ENCODE assay signal across 37 cellular contexts in the genomic region with DNA sequence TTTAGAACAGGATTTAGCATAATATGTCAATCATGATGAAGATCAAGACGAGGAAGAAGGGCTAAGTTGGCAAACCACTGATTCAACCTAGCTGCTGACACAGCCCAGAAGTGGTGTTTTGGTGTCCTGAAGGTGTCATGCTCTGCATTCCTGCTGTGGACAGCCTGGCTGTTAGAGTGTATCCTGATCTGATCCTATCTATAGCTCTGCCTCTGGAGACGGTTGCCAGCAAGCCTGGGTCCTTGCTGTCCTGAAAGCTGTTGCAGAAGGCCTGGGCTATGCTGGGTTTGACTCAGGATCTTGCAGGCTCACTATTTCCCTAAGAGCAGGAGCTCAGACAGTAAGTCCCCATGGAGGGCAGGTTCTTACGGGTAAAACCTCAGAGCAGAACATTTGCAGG.
"Had no signal": no experiment of that assay in that cellular context is flagged by ENCODE, and none has a peak within 500 bp of the region (broad histone marks: within the 10 kb centered on the region; RNA-seq: fewer than 3 reads in every experiment).

No MANE protein-coding gene starts in this region.

- H3K27me3 ChIP-seq: ascending aorta had no signal

- H3K9me3 ChIP-seq: ascending aorta had no signal

- H3K27ac Mint-ChIP-seq: activated B cell treated with CpG ODN at 0.5 μM for 24 hours; activated CD4-positive, alpha-beta memory T cell treated with anti-CD3 and anti-CD28 coated beads for 36 hours; activated CD4-positive, alpha-beta T cell treated with anti-CD3 and anti-CD28 coated beads, Interleukin-2, amount 10 ng/mL, durations not matched to agents 24 days and 14 days; activated CD8-positive, alpha-beta memory T cell treated with anti-CD3 and anti-CD28 coated beads, Interleukin-2, amount 10 ng/mL, durations not matched to agents 7 days and 5 days; activated CD8-positive, alpha-beta T cell treated with anti-CD3 and anti-CD28 coated beads for 36 hours; activated naive CD4-positive, alpha-beta T cell treated with anti-CD3 and anti-CD28 coated beads, Interleukin-2, amount 10 ng/mL, durations not matched to agents 7 days and 5 days; activated naive CD4-positive, alpha-beta T cell treated with anti-CD3 and anti-CD28 coated beads, Interleukin-2, amount 50 U/mL, for 24 hours; activated naive CD8-positive, alpha-beta T cell; activated naive CD8-positive, alpha-beta T cell treated with anti-CD3 and anti-CD28 coated beads, Interleukin-2, amount 10 ng/mL, durations not matched to agents 7 days and 5 days; activated naive CD8-positive, alpha-beta T cell treated with anti-CD3 and anti-CD28 coated beads, Interleukin-2, amount 50 U/mL, for 24 hours; activated T-cell treated with anti-CD3 and anti-CD28 coated beads, Interleukin-2, amount 50 U/mL, for 24 hours; activated T-helper 2 cell treated with anti-CD3 and anti-CD28 coated beads, Interferon-gamma antibody, Interleukin-2, Interleukin-4, amounts not matched to agents 10 μg/mL and 5 μg/mL and 100 μg/mL, durations not matched to agents 14 hours and 24 hours and 36 hours; brain; T-helper 1 cell treated with Interleukin-12 subunit alpha and Interleukin-12 subunit beta and Interleukin-4 antibody, amounts not matched to agents 30 μg/mL and 1 μg/mL, for 36 hours; T-helper 2 cell treated with Interferon-gamma antibody and Interleukin-4, amounts not matched to agents 5 μg/mL and 100 μg/mL, for 36 hours had no signal

- H3K4me1 Mint-ChIP-seq: activated B cell treated with CpG ODN at 0.5 μM for 24 hours; activated CD4-positive, alpha-beta T cell treated with anti-CD3 and anti-CD28 coated beads, Interleukin-2, amount 10 ng/mL, durations not matched to agents 24 days and 14 days; activated CD8-positive, alpha-beta memory T cell treated with anti-CD3 and anti-CD28 coated beads, Interleukin-2, amount 10 ng/mL, durations not matched to agents 7 days and 5 days; activated naive CD4-positive, alpha-beta T cell treated with anti-CD3 and anti-CD28 coated beads, Interleukin-2, amount 10 ng/mL, durations not matched to agents 7 days and 5 days; activated naive CD4-positive, alpha-beta T cell treated with anti-CD3 and anti-CD28 coated beads, Interleukin-2, amount 50 U/mL, for 24 hours; activated naive CD8-positive, alpha-beta T cell treated with anti-CD3 and anti-CD28 coated beads, Interleukin-2, amount 10 ng/mL, durations not matched to agents 7 days and 5 days; activated naive CD8-positive, alpha-beta T cell treated with anti-CD3 and anti-CD28 coated beads, Interleukin-2, amount 50 U/mL, for 24 hours; brain; central memory CD8-positive, alpha-beta T cell had no signal

- H3K36me3 ChIP-seq: ascending aorta, cardiac muscle cell had no signal

- H3K4me3 ChIP-seq: ascending aorta, cardiac muscle cell had no signal

- H3K27me3 Mint-ChIP-seq: activated B cell treated with CpG ODN at 0.5 μM for 24 hours; activated CD4-positive, alpha-beta T cell treated with anti-CD3 and anti-CD28 coated beads, Interleukin-2, amount 10 ng/mL, durations not matched to agents 24 days and 14 days; activated CD8-positive, alpha-beta memory T cell treated with anti-CD3 and anti-CD28 coated beads, Interleukin-2, amount 10 ng/mL, durations not matched to agents 7 days and 5 days; activated CD8-positive, alpha-beta T cell treated with anti-CD3 and anti-CD28 coated beads for 36 hours; activated naive CD4-positive, alpha-beta T cell treated with anti-CD3 and anti-CD28 coated beads, Interleukin-2, amount 10 ng/mL, durations not matched to agents 7 days and 5 days; activated naive CD4-positive, alpha-beta T cell treated with anti-CD3 and anti-CD28 coated beads, Interleukin-2, amount 50 U/mL, for 24 hours; activated naive CD8-positive, alpha-beta T cell; activated naive CD8-positive, alpha-beta T cell treated with anti-CD3 and anti-CD28 coated beads, Interleukin-2, amount 10 ng/mL, durations not matched to agents 7 days and 5 days had no signal

- H3K36me3 Mint-ChIP-seq: activated CD4-positive, alpha-beta memory T cell treated with anti-CD3 and anti-CD28 coated beads for 36 hours; activated CD8-positive, alpha-beta memory T cell treated with anti-CD3 and anti-CD28 coated beads, Interleukin-2, amount 10 ng/mL, durations not matched to agents 7 days and 5 days; activated naive CD4-positive, alpha-beta T cell treated with anti-CD3 and anti-CD28 coated beads, Interleukin-2, amount 10 ng/mL, durations not matched to agents 7 days and 5 days; activated naive CD4-positive, alpha-beta T cell treated with anti-CD3 and anti-CD28 coated beads, Interleukin-2, amount 50 U/mL, for 24 hours; activated naive CD8-positive, alpha-beta T cell; activated naive CD8-positive, alpha-beta T cell treated with anti-CD3 and anti-CD28 coated beads, Interleukin-2, amount 10 ng/mL, durations not matched to agents 7 days and 5 days; brain had no signal

- DNase-seq: activated B cell treated with CpG ODN at 0.5 μM for 24 hours; activated CD4-positive, alpha-beta memory T cell treated with anti-CD3 and anti-CD28 coated beads for 36 hours; activated CD4-positive, alpha-beta T cell treated with anti-CD3 and anti-CD28 coated beads for 4 hours; activated CD4-positive, alpha-beta T cell treated with anti-CD3 and anti-CD28 coated beads, Interleukin-2, amount 10 ng/mL, durations not matched to agents 24 days and 14 days; activated CD4-positive, alpha-beta T cell treated with anti-CD3 and anti-CD28 coated beads, Interleukin-2, amount 50 U/mL, for 1 hour; activated CD4-positive, alpha-beta T cell treated with anti-CD3 and anti-CD28 coated beads, Interleukin-2, amount 50 U/mL, for 4 hours; activated CD4-positive, CD25-positive, alpha-beta regulatory T cell treated with anti-CD3 and anti-CD28 coated beads, Interleukin-2, amount 50 U/mL, for 72 hours; activated CD8-positive, alpha-beta memory T cell treated with anti-CD3 and anti-CD28 coated beads, Interleukin-2, amount 10 ng/mL, durations not matched to agents 7 days and 5 days; activated CD8-positive, alpha-beta memory T cell treated with anti-CD3 and anti-CD28 coated beads, Interleukin-2, amount 50 U/mL, for 48 hours; activated CD8-positive, alpha-beta T cell treated with anti-CD3 and anti-CD28 coated beads for 36 hours; activated effector memory CD4-positive, alpha-beta T cell treated with Interleukin-2 at 50 U/mL for 16 hours; activated gamma-delta T cell; activated naive CD4-positive, alpha-beta T cell treated with anti-CD3 and anti-CD28 coated beads, Interleukin-2, amount 10 ng/mL, durations not matched to agents 7 days and 5 days; activated naive CD4-positive, alpha-beta T cell treated with Interleukin-2 at 50 U/mL for 16 hours; activated naive CD8-positive, alpha-beta T cell treated with anti-CD3 and anti-CD28 coated beads, Interleukin-2, amount 10 ng/mL, durations not matched to agents 7 days and 5 days; activated naive CD8-positive, alpha-beta T cell treated with anti-CD3 and anti-CD28 coated beads, Interleukin-2, amount 50 U/mL, for 24 hours; activated T-cell treated with anti-CD3 and anti-CD28 coated beads, Interleukin-2, amount 50 U/mL, for 24 hours; activated T-cell treated with anti-CD3 and anti-CD28 coated beads, Interleukin-2, amount 50 U/mL, for 48 hours; amygdala; anterior cingulate cortex; caudate nucleus; SW 1271; T-helper 1 cell; T-helper 2 cell; T-helper 9 cell had no signal

- H3K4me3 Mint-ChIP-seq: activated B cell treated with CpG ODN at 0.5 μM for 24 hours; activated CD4-positive, alpha-beta memory T cell treated with anti-CD3 and anti-CD28 coated beads for 36 hours; activated CD4-positive, alpha-beta T cell treated with anti-CD3 and anti-CD28 coated beads, Interleukin-2, amount 10 ng/mL, durations not matched to agents 24 days and 14 days; activated CD8-positive, alpha-beta memory T cell treated with anti-CD3 and anti-CD28 coated beads, Interleukin-2, amount 10 ng/mL, durations not matched to agents 7 days and 5 days; activated CD8-positive, alpha-beta T cell treated with anti-CD3 and anti-CD28 coated beads for 36 hours; activated naive CD4-positive, alpha-beta T cell treated with anti-CD3 and anti-CD28 coated beads, Interleukin-2, amount 10 ng/mL, durations not matched to agents 7 days and 5 days; activated naive CD4-positive, alpha-beta T cell treated with anti-CD3 and anti-CD28 coated beads, Interleukin-2, amount 50 U/mL, for 24 hours; activated naive CD8-positive, alpha-beta T cell; activated naive CD8-positive, alpha-beta T cell treated with anti-CD3 and anti-CD28 coated beads, Interleukin-2, amount 10 ng/mL, durations not matched to agents 7 days and 5 days; activated naive CD8-positive, alpha-beta T cell treated with anti-CD3 and anti-CD28 coated beads, Interleukin-2, amount 50 U/mL, for 24 hours; activated T-cell treated with anti-CD3 and anti-CD28 coated beads, Interleukin-2, amount 50 U/mL, for 24 hours; brain; central memory CD8-positive, alpha-beta T cell; T-helper 1 cell treated with Interleukin-12 subunit alpha and Interleukin-12 subunit beta and Interleukin-4 antibody, amounts not matched to agents 30 μg/mL and 1 μg/mL, for 36 hours; T-helper 2 cell treated with Interferon-gamma antibody and Interleukin-4, amounts not matched to agents 5 μg/mL and 100 μg/mL, for 36 hours had no signal

- H3K4me1 ChIP-seq: ascending aorta had no signal

- H3K27ac ChIP-seq: ascending aorta, cardiac muscle cell, VCaP had no signal

- FAIRE-seq: bronchial epithelial cell, TTC549 had no signal

- ATAC-seq: activated CD8-positive, alpha-beta memory T cell treated with anti-CD3 and anti-CD28 coated beads, Interleukin-2, amount 10 ng/mL, durations not matched to agents 7 days and 5 days; activated CD8-positive, alpha-beta T cell treated with anti-CD3 and anti-CD28 coated beads for 36 hours; activated naive CD8-positive, alpha-beta T cell treated with anti-CD3 and anti-CD28 coated beads, Interleukin-2, amount 50 U/mL, for 24 hours had no signal

- H3K9me3 Mint-ChIP-seq: activated CD4-positive, alpha-beta memory T cell treated with anti-CD3 and anti-CD28 coated beads for 36 hours; activated CD4-positive, alpha-beta T cell treated with anti-CD3 and anti-CD28 coated beads, Interleukin-2, amount 10 ng/mL, durations not matched to agents 24 days and 14 days; activated naive CD4-positive, alpha-beta T cell treated with anti-CD3 and anti-CD28 coated beads, Interleukin-2, amount 50 U/mL, for 24 hours; activated naive CD8-positive, alpha-beta T cell treated with anti-CD3 and anti-CD28 coated beads, Interleukin-2, amount 50 U/mL, for 24 hours; activated T-helper 2 cell treated with anti-CD3 and anti-CD28 coated beads, Interferon-gamma antibody, Interleukin-2, Interleukin-4, amounts not matched to agents 10 μg/mL and 5 μg/mL and 100 μg/mL, durations not matched to agents 14 hours and 24 hours and 36 hours; T-helper 2 cell treated with Interferon-gamma antibody and Interleukin-4, amounts not matched to agents 5 μg/mL and 100 μg/mL, for 36 hours had no signal
